8 cellular contexts compared by ENCODE assay signal in the genomic region with DNA sequence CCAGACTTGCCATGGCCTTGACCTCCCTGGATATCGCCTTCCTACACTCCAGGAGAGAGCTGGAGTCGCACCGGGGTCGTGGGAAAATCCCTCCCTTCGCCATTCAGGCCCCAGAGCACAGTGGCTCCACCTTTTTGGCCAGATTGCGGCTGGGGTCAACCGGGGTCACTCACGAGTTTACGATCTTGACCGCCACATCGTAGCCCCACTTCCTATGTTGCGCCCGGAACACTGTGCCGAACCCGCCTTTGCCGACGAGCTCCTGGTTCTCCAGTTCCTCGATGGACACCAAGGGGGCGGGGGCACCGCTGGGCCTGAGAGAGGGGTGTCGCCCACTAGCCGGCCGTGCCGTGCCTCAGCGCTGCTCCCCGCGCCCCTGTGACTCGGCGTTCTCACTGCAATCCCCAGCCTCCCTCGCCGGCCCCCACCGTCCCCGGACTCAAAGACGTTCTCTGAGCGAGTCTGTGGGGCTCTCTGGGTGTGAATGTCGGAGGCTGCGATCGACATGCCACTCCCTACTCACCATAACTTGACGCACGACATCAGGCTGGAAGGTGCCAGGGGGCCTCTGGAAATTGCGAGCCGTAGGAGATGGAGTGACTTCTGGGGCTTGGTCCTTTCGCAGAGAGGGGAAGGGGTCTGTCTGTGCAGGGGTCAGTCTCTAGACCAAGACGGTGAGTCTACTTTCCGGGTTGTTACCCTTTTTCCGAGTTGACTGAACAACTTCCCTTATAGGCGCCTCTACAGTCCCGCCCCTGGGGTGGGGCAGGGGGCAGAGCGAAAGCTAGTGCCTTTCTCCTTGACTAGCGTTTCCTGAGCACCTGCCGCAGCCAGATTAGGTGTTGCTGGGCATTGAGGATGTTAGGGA. TPM values are rescaled to one million over a fixed set of nuclear protein-coding genes. Genes with fewer than 3 reads are reported as not detected.
A peak's percentile ranks its signal among the peaks of the same experiment; 100 is the strongest.
DNase-seq lines count a peak whose midpoint lies in the region; TF ChIP-seq lines count a peak whose summit lies in the region.

A gene (minus strand): TSS at position 708 of the 868 bp plus-strand sequence. CDS start 165 bp downstream, at position 543.

- H3K27me3 ChIP-seq in H7 (ENCODE audit: control insufficient read depth, insufficient read depth, low read length) (peaks cover 81% of the 10 kb centered on the region), iPS-15b (ENCODE audit: control insufficient read depth, insufficient read depth, low read length) (peaks cover 83% of the 10 kb centered on the region)

- DNase-seq in GM10248 (ENCODE audit: extremely low spot score) (peak; percentile 84), H7 (peak; percentile 79), NOMO-1 treated with dmso at 0.1 percent for 144 hours (lab: John Stamatoyannopoulos, UW; ENCODE audit: unreplicated experiment) (peak; percentile 53), hypothalamus (lab: John Stamatoyannopoulos, UW) (no peak), NCI-H1048 (lab: John Stamatoyannopoulos, UW) (no peak)
- peak; percentile 75 for DNase-seq in activated naive CD4-positive, alpha-beta T cell treated with Interleukin-2 at 50 U/mL for 16 hours
- peak in 3 of 4 experiments; percentile 27 to 63 (median 46) for DNase-seq in stimulated activated CD4-positive, alpha-beta T cell treated with anti-CD3 and anti-CD28 coated beads, Interleukin-1b, Interleukin-23, amount 100 ng/mL, for 24 hours (ENCODE audit: low read depth in 4 of 4, low spot score in 1 of 4)

- peaks cover 2% of the 10 kb centered on the region for H3K4me1 ChIP-seq in iPS-15b (ENCODE audit: control insufficient read depth, insufficient read depth, low read length)

- H3K36me3 ChIP-seq in H7 (replicated peaks; ENCODE audit: control insufficient read depth, insufficient read depth, low read length) (no peaks in the 10 kb centered on the region), iPS-15b (ENCODE audit: control insufficient read depth, insufficient read depth, low read length) (no peaks in the 10 kb centered on the region)

- no peak for TF ChIP-seq CTCF in GM10248 (IDR thresholded peaks at IDR 0.05; ENCODE audit: control extremely low read depth, extremely low read depth, low read depth, missing control alignments)

- H3K4me3 ChIP-seq in H7 (ENCODE audit: insufficient read depth, low read depth, low read length) (peak within 1 kb of the TSS; percentile 56), iPS-15b (ENCODE audit: low read depth, low read length) (peak within 1 kb of the TSS; percentile 69)

- CTCF ChIA-PET in GM10248 (lab: Yijun Ruan, JAX) = interaction anchor here (0.8 to 21.9 kb wide), 13 partner anchors 7 to 94 kb away, joined by 3 to 629 read pairs (median 5); a partner anchor contains a TSS

- no peaks in the 10 kb centered on the region for H3K9me3 ChIP-seq in iPS-15b (ENCODE audit: control insufficient read depth, insufficient read depth, low read length)

- no peak within 1 kb of the TSS for H3K9ac ChIP-seq in iPS-15b (ENCODE audit: low read depth, low read length)

- POLR2A ChIA-PET in GM10248 (lab: Yijun Ruan, JAX) = interaction anchor here (1.3 kb wide), 1 partner anchor 92 kb away, joined by 5 read pairs; no protein-coding TSS in a partner anchor

RNA-seq across cellular contexts. Expression of the gene that starts here (rescaled TPM):
- total RNA-seq in H7 (2014; rRNA removed; shearing (Covaris generic)) = not detected in 2 replicates

Comparison
In these comparisons a context has a peak if more than half of its experiments do, and no peak if none do; other contexts are left out.
1. Peak in DNase-seq and H3K4me3 ChIP-seq in H7; RNA of the gene not detected or under 1 TPM.
2. DNase-seq: peak in GM10248 (single experiment), NOMO-1 treated with dmso at 0.1 percent for 144 hours (single experiment), activated naive CD4-positive, alpha-beta T cell treated with Interleukin-2 at 50 U/mL for 16 hours (single experiment) and stimulated activated CD4-positive, alpha-beta T cell treated with anti-CD3 and anti-CD28 coated beads, Interleukin-1b, Interleukin-23, amount 100 ng/mL, for 24 hours (3 of 4); none in hypothalamus (0 of 51) and NCI-H1048 (single experiment).